In genomic region chr5:139663207-139663606, GRCh38 we compare ENCODE assay signal across 1 cellular context.
TF ChIP-seq lines count a peak whose summit lies in the region.

No MANE protein-coding gene starts in this region.

TF ChIP-seq in SK-N-SH, 30 proteins besides CTCF, POLR2A, EP300 and RAD21:
- TF ChIP-seq GABPA (IDR thresholded peaks at IDR 0.05; ENCODE audit: low read depth) (no peak), MXI1 (IDR thresholded peaks at IDR 0.05; ENCODE audit: low read depth, low read length) (no peak), RXRA (IDR thresholded peaks at IDR 0.05; ENCODE audit: borderline replicate concordance, low read depth) (no peak), REST (IDR thresholded peaks at IDR 0.05; ENCODE audit: low read depth, low read length) (no peak), JUND (IDR thresholded peaks at IDR 0.05) (no peak), RCOR1 (IDR thresholded peaks at IDR 0.05; ENCODE audit: low read length) (no peak), FOXM1 (IDR thresholded peaks at IDR 0.05; ENCODE audit: low read depth) (no peak), MAX (IDR thresholded peaks at IDR 0.05; ENCODE audit: low read depth) (no peak), PBX3 (IDR thresholded peaks at IDR 0.05) (no peak), YY1 (IDR thresholded peaks at IDR 0.05; ENCODE audit: low read depth) (no peak), FOXJ3 (CRISPR knock-in tag; IDR thresholded peaks at IDR 0.05) (no peak), GATA2 (CRISPR knock-in tag; IDR thresholded peaks at IDR 0.05) (no peak), TAF1 (IDR thresholded peaks at IDR 0.05; ENCODE audit: borderline replicate concordance, low read depth, low read length) (no peak), TEAD4 (IDR thresholded peaks at IDR 0.05; ENCODE audit: borderline replicate concordance, insufficient read depth) (no peak), FOSL2 (IDR thresholded peaks at IDR 0.05; ENCODE audit: borderline replicate concordance, low read depth) (no peak), NFIC (IDR thresholded peaks at IDR 0.05; ENCODE audit: borderline replicate concordance) (no peak), RFX5 (IDR thresholded peaks at IDR 0.05; ENCODE audit: low read length) (no peak), TCF12 (IDR thresholded peaks at IDR 0.05) (no peak)
- TF ChIP-seq, protein P1, sequence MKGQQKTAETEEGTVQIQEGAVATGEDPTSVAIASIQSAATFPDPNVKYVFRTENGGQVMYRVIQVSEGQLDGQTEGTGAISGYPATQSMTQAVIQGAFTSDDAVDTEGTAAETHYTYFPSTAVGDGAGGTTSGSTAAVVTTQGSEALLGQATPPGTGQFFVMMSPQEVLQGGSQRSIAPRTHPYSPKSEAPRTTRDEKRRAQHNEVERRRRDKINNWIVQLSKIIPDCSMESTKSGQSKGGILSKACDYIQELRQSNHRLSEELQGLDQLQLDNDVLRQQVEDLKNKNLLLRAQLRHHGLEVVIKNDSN (IDR thresholded peaks at IDR 0.05; ENCODE audit: borderline replicate concordance, low read depth): no peak
